Comparison of ENCODE assay signal across 8 cellular contexts in the genomic region with DNA sequence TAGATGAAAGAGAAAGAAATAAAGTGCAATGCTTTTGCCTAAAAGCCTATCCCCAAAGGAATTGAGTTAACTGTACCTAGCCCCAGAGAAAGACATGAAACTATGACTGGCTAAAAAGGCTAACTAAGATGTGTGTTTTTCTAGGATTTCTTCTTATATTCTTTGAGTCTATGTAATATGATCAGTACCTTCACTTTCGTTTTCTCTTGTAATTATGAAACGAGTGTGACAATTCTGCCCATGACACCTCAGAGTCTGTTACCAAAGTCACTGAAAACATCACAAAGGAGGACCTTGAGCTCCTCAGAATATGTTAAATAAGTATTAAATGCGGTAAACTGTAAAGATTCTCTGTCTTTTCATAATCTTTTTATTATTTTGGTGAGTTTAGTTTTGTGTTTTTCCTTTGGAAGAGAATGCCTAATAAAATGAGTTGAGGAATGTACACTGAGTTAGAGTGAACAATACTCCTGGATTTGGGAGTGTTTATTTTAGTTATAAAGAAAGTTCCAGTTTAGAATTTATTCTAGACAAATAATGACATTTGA.
DNase-seq lines count a peak whose midpoint lies in the region; ATAC-seq and TF ChIP-seq lines count a peak whose summit lies in the region.

No MANE protein-coding gene starts in this region.

- no peaks in the 10 kb centered on the region for H3K4me1 Mint-ChIP-seq in HFFc6 (ENCODE audit: low read depth)

- no peak for DNase-seq in hepatocyte (ENCODE audit: low spot score)
- DNase-seq in iPS-NIHi7 (ENCODE audit: extremely low spot score) = no peak
- no peak for DNase-seq in NCI-H1092 (lab: John Stamatoyannopoulos, UW)
- no peak for DNase-seq in activated naive CD4-positive, alpha-beta T cell treated with Interleukin-2 at 50 U/mL for 16 hours
- DNase-seq in HFFc6 = no peak

- peaks cover 29% of the 10 kb centered on the region for H3K9me3 Mint-ChIP-seq in HFFc6

- H3K27me3 Mint-ChIP-seq in HFFc6 (ENCODE audit: insufficient read depth) = no peaks in the 10 kb centered on the region

- WGBS in hepatocyte (ENCODE audit: low lambda C conversion rate, missing lambda C conversion rate) = 34% methylated on average over 3 of the region's 3 CpGs

- H2AFZ ChIP-seq in hepatocyte = peak overlapping the region; percentile 49

- no peak for TF ChIP-seq CTCF in hepatocyte (IDR thresholded peaks at IDR 0.05; ENCODE audit: poor library complexity)
- TF ChIP-seq CTCF in HFFc6 (IDR thresholded peaks at IDR 0.05) = no peak

- no peaks in the 10 kb centered on the region for H3K9me2 ChIP-seq in hepatocyte (replicated peaks; ENCODE audit: insufficient read depth)

- H3K4me3 Mint-ChIP-seq in HFFc6 = no peak overlapping the region

- no peaks in the 10 kb centered on the region for H3K79me2 ChIP-seq in hepatocyte

- ATAC-seq in GM18870 (IDR thresholded peaks at IDR 0.05; ENCODE audit: unreplicated experiment) (peak; percentile 96), GM21619 (IDR thresholded peaks at IDR 0.05; ENCODE audit: unreplicated experiment) (peak; percentile 91), HG03521 (IDR thresholded peaks at IDR 0.05; ENCODE audit: unreplicated experiment) (peak; percentile 98)

- no peaks in the 10 kb centered on the region for H3K27me3 ChIP-seq in hepatocyte

- H3K27ac Mint-ChIP-seq in HFFc6 = no peak overlapping the region

- no peaks in the 10 kb centered on the region for H3K36me3 ChIP-seq in hepatocyte (replicated peaks; ENCODE audit: insufficient read depth, low read depth)

- no peaks in the 10 kb centered on the region for H3K4me1 ChIP-seq in hepatocyte (ENCODE audit: insufficient read depth)

- no peaks in the 10 kb centered on the region for H4K20me1 ChIP-seq in hepatocyte (ENCODE audit: insufficient read depth, poor library complexity, severe bottlenecking)

- H3K4me3 ChIP-seq in hepatocyte = no peak overlapping the region

- peak overlapping the region; percentile 57 for H3K27ac ChIP-seq in hepatocyte

- peak overlapping the region; percentile 67 for H3K4me2 ChIP-seq in hepatocyte

- no peaks in the 10 kb centered on the region for H3K36me3 Mint-ChIP-seq in HFFc6 (ENCODE audit: low read depth)

- H3K9me3 ChIP-seq in hepatocyte (ENCODE audit: low read depth) = no peaks in the 10 kb centered on the region
